ENCODE assay signal across 2 cellular contexts in the genomic region with DNA sequence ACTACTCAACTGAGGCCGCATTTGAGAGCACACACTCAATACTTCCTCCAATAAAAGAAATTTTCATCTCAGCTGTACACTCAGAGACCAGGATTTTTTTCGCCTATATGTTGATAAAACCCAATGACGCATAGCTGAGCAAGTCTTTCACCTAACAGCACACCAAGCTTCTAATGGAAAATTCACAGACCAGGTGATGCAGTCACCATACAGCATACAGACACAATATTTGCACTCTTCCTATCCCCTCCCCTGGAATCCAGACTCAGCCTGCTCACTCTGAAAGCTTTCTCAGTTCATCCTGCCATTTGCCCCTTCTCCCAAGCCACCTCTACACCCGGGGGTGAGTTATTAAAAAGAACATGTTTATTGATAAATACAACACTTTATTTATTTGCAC.
TF ChIP-seq lines count a peak whose summit lies in the region.

No MANE protein-coding gene starts in this region.

TF ChIP-seq in SK-N-SH, 30 proteins besides CTCF, POLR2A, EP300 and RAD21 (continued from another document):
- TF ChIP-seq, protein P1, sequence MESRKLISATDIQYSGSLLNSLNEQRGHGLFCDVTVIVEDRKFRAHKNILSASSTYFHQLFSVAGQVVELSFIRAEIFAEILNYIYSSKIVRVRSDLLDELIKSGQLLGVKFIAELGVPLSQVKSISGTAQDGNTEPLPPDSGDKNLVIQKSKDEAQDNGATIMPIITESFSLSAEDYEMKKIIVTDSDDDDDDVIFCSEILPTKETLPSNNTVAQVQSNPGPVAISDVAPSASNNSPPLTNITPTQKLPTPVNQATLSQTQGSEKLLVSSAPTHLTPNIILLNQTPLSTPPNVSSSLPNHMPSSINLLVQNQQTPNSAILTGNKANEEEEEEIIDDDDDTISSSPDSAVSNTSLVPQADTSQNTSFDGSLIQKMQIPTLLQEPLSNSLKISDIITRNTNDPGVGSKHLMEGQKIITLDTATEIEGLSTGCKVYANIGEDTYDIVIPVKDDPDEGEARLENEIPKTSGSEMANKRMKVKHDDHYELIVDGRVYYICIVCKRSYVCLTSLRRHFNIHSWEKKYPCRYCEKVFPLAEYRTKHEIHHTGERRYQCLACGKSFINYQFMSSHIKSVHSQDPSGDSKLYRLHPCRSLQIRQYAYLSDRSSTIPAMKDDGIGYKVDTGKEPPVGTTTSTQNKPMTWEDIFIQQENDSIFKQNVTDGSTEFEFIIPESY (IDR thresholded peaks at IDR 0.05; ENCODE audit: borderline replicate concordance, low read depth), result no peak
- TF ChIP-seq, protein P2, sequence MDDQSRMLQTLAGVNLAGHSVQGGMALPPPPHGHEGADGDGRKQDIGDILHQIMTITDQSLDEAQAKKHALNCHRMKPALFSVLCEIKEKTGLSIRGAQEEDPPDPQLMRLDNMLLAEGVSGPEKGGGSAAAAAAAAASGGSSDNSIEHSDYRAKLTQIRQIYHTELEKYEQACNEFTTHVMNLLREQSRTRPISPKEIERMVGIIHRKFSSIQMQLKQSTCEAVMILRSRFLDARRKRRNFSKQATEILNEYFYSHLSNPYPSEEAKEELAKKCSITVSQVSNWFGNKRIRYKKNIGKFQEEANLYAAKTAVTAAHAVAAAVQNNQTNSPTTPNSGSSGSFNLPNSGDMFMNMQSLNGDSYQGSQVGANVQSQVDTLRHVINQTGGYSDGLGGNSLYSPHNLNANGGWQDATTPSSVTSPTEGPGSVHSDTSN (IDR thresholded peaks at IDR 0.05), result no peak
- TF ChIP-seq, protein P3, sequence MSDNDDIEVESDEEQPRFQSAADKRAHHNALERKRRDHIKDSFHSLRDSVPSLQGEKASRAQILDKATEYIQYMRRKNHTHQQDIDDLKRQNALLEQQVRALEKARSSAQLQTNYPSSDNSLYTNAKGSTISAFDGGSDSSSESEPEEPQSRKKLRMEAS (IDR thresholded peaks at IDR 0.05; ENCODE audit: low read depth), result 0 out of 2 replicates have a peak, but pooled peaks have one; percentile 11

TF ChIP-seq in SK-N-SH treated with all-trans-retinoic acid at 6 μM for 48 hours, 23 proteins besides CTCF, POLR2A, EP300 and RAD21 (continued from another document):
- TF ChIP-seq, protein P4, sequence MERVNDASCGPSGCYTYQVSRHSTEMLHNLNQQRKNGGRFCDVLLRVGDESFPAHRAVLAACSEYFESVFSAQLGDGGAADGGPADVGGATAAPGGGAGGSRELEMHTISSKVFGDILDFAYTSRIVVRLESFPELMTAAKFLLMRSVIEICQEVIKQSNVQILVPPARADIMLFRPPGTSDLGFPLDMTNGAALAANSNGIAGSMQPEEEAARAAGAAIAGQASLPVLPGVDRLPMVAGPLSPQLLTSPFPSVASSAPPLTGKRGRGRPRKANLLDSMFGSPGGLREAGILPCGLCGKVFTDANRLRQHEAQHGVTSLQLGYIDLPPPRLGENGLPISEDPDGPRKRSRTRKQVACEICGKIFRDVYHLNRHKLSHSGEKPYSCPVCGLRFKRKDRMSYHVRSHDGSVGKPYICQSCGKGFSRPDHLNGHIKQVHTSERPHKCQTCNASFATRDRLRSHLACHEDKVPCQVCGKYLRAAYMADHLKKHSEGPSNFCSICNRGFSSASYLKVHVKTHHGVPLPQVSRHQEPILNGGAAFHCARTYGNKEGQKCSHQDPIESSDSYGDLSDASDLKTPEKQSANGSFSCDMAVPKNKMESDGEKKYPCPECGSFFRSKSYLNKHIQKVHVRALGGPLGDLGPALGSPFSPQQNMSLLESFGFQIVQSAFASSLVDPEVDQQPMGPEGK (CRISPR knock-in tag; IDR thresholded peaks at IDR 0.05; ENCODE audit: borderline replicate concordance), result no peak
- TF ChIP-seq ZNF8 (CRISPR knock-in tag; IDR thresholded peaks at IDR 0.05), result no peak
